ENCODE assay signal across 19 cellular contexts in the genomic region with DNA sequence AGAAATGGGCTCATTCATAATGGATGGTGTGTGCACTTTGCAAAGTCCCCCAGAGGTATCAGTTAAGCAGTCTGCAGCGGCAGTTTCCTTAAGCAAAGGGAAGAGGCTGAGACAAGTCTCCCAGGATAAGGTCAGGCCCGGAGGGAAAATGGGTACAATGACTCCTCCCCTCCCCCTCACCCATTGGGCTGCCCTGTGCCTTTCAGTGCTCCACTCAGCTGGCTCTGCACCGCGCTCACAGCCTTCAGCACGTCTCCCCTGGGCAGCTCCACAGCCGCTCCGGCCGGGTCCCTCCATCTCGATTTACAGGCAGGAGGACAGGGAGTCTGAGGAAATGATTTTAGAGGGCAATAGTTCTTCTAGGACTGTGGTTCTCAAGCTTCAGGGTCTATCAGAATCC.
A peak's percentile ranks its signal among the peaks of the same experiment; 100 is the strongest.
DNase-seq lines count a peak whose midpoint lies in the region; TF ChIP-seq lines count a peak whose summit lies in the region.
"Had no signal": no experiment of that assay in that cellular context is flagged by ENCODE, and none has a peak within 500 bp of the region (broad histone marks: within the 10 kb centered on the region; RNA-seq: fewer than 3 reads in every experiment).

No MANE protein-coding gene starts in this region.

- no peak overlapping the region for H2BK12ac ChIP-seq in H9 (ENCODE audit: insufficient read length, low read depth, low read length)

- peak overlapping the region in 10 of 11 experiments; percentile 19 to 76 (median 60); a peak in 19 of 22 replicates for H3K4me2 ChIP-seq in BLaER1 treated with 17β-estradiol and CSF1 and Interleukin-3, amounts not matched to agents 10 nM and 100 nM
- H3K4me2 ChIP-seq in H9 (ENCODE audit: insufficient read depth, insufficient read length, low read length) (no peak overlapping the region), PC-9 (no peak overlapping the region)

- no peak overlapping the region for H2BK20ac ChIP-seq in H9 (ENCODE audit: low read depth, low read length, poor library complexity, severe bottlenecking)

- H3K36me3 Mint-ChIP-seq in H9 (ENCODE audit: insufficient read depth in 1 of 3, low read depth in 3 of 3): no peaks in the 10 kb centered on the region
- H3K36me3 Mint-ChIP-seq: CD4-positive, CD25-positive, alpha-beta regulatory T cell; CD8-positive, alpha-beta memory T cell had no signal

- peak; percentile 52 for DNase-seq in H9
- DNase-seq in iPS-NIHi11 (ENCODE audit: low spot score): peak; percentile 29
- DNase-seq in retina: peak; percentile 57
- DNase-seq in EL: no peak
- no peak for DNase-seq in thyroid gland
- DNase-seq in PC-9: no peak
- DNase-seq: 8988T; C1 segment of cervical spinal cord; CD4-positive, CD25-positive, alpha-beta regulatory T cell; CD8-positive, alpha-beta memory T cell; COR-L47; DMS 273 treated with DMSO at 0.1 percent for 48 hours; DMS53; DND-41; GDM1; GM23248; IMR-90 had no signal

- WGBS in H9 (ENCODE audit: extremely low coverage, insufficient read length, low lambda C conversion rate): no CpG with 5 or more reads among the region's 9 CpGs
- 69 to 78% methylated on average over 9 of the region's 9 CpGs for WGBS in thyroid gland, 2 donors

- intact Hi-C loops in thyroid gland (cut with DNase I): no loop called here
- intact Hi-C loops in PC-9 (cut with micrococcal nuclease; ENCODE audit: unreplicated experiment): loop anchor here (10.0 kb wide), 1 partner anchor 742 kb away; no protein-coding TSS in a partner anchor

- peaks cover 0 to 2% of the 10 kb centered on the region in 2 experiments; a peak in 1 of 5 replicates for H3K9me3 Mint-ChIP-seq in H9

- H2AK5ac ChIP-seq in H9 (ENCODE audit: insufficient read length, low read length): no peak overlapping the region

- H3K14ac ChIP-seq in H9 (ENCODE audit: insufficient read depth, low read length): peak overlapping the region; percentile 36; the same call in 1 of the 2 replicates

- H2AFZ ChIP-seq in H9 (ENCODE audit: low read length) (no peak overlapping the region), PC-9 (no peak overlapping the region)
- H2AFZ ChIP-seq: GM23248 had no signal

- H2BK15ac ChIP-seq in H9 (ENCODE audit: low read depth, low read length): no peak overlapping the region

- no peak overlapping the region for H3K56ac ChIP-seq in H9 (ENCODE audit: insufficient read length, low read depth, low read length)

- H3K4me3 ChIP-seq in BLaER1 treated with 17β-estradiol and CSF1 and Interleukin-3, amounts not matched to agents 10 nM and 100 nM: no peak overlapping the region
- H3K4me3 ChIP-seq in thyroid gland (replicated peaks in 1 of 3) (no peak overlapping the region), PC-9 (no peak overlapping the region)
- H3K4me3 ChIP-seq: GM23248, K562 had no signal

- TF ChIP-seq CTCF in H9 (conservative IDR thresholded peaks at IDR 0.05): no peak
- TF ChIP-seq CTCF in thyroid gland (IDR thresholded peaks at IDR 0.05): no peak
- no peak for TF ChIP-seq CTCF in PC-9 (conservative IDR thresholded peaks at IDR 0.05)

- H3K79me2 ChIP-seq in H9 (ENCODE audit: insufficient read depth, low read length) (no peaks in the 10 kb centered on the region), PC-9 (ENCODE audit: low read depth) (no peaks in the 10 kb centered on the region)

- peaks cover 10 to 28% (median 19%) of the 10 kb centered on the region in 10 experiments for H3K4me1 ChIP-seq in BLaER1 treated with 17β-estradiol and CSF1 and Interleukin-3, amounts not matched to agents 10 nM and 100 nM
- peaks cover 4% of the 10 kb centered on the region; the same call in 1 of the 2 replicates for H3K4me1 ChIP-seq in H9 (ENCODE audit: insufficient read depth, low read length)
- no peaks in the 10 kb centered on the region for H3K4me1 ChIP-seq in thyroid gland
- no peaks in the 10 kb centered on the region for H3K4me1 ChIP-seq in PC-9 (replicated peaks; ENCODE audit: insufficient read depth)

- no peak overlapping the region for H4K5ac ChIP-seq in H9 (ENCODE audit: insufficient read length, low read depth, low read length)

- H3K9me2 ChIP-seq in PC-9 (ENCODE audit: insufficient read depth): no peaks in the 10 kb centered on the region

- H3K23ac ChIP-seq in H9 (ENCODE audit: insufficient read length, low read depth, low read length): no peak overlapping the region

- no peak overlapping the region for H2BK120ac ChIP-seq in H9 (ENCODE audit: low read depth, low read length, poor library complexity, severe bottlenecking)

- H3K4me3 Mint-ChIP-seq in H9: no peak overlapping the region
- H3K4me3 Mint-ChIP-seq: CD4-positive, CD25-positive, alpha-beta regulatory T cell; CD8-positive, alpha-beta memory T cell had no signal

- H3K4ac ChIP-seq in H9 (ENCODE audit: low read depth, low read length): no peak overlapping the region

- H3K27ac ChIP-seq in BLaER1 treated with 17β-estradiol and CSF1 and Interleukin-3, amounts not matched to agents 10 nM and 100 nM: no peak overlapping the region
- H3K27ac ChIP-seq in H9 (ENCODE audit: insufficient read length, low read depth, low read length): no peak overlapping the region
- H3K27ac ChIP-seq in thyroid gland: no peak overlapping the region
- no peak overlapping the region for H3K27ac ChIP-seq in PC-9
- H3K27ac ChIP-seq: GM23248 had no signal

- no peak overlapping the region for H4K91ac ChIP-seq in H9 (ENCODE audit: insufficient read length, low read depth, low read length)

- no peaks in the 10 kb centered on the region for H3K27me3 ChIP-seq in BLaER1 treated with 17β-estradiol and CSF1 and Interleukin-3, amounts not matched to agents 10 nM and 100 nM
- H3K27me3 ChIP-seq in H9 (ENCODE audit: insufficient read depth, low read length) (no peaks in the 10 kb centered on the region; the same call in 1 of the 2 replicates), thyroid gland (no peaks in the 10 kb centered on the region), PC-9 (ENCODE audit: insufficient read depth, low read depth) (peaks cover 47% of the 10 kb centered on the region)

- peaks cover 26 to 30% of the 10 kb centered on the region in 2 experiments for H3K4me1 Mint-ChIP-seq in H9
- H3K4me1 Mint-ChIP-seq: CD4-positive, CD25-positive, alpha-beta regulatory T cell; CD8-positive, alpha-beta memory T cell had no signal

- no peak overlapping the region for H2BK5ac ChIP-seq in H9 (ENCODE audit: insufficient read length, low read length)

- BruUV-seq in PC-9 (replicated peaks; lab: Mats Ljungman, UMichigan): no TSS peak

- H3K27ac Mint-ChIP-seq in H9: no peak overlapping the region
- H3K27ac Mint-ChIP-seq: CD4-positive, CD25-positive, alpha-beta regulatory T cell had no signal

- peaks cover 3% of the 10 kb centered on the region for H3K23me2 ChIP-seq in H9 (ENCODE audit: insufficient read length, low read depth, low read length, poor library complexity, severe bottlenecking)

- POLR2A ChIA-PET in PC-9 (lab: Charles Lee; ENCODE audit: unreplicated experiment): no interaction called here

- no peaks in the 10 kb centered on the region for H3K79me1 ChIP-seq in H9 (ENCODE audit: insufficient read depth, low read depth, low read length, poor library complexity, severe bottlenecking)

- no peak overlapping the region for H3K9ac ChIP-seq in BLaER1 treated with 17β-estradiol and CSF1 and Interleukin-3, amounts not matched to agents 10 nM and 100 nM
- no peak overlapping the region for H3K9ac ChIP-seq in H9 (ENCODE audit: extremely low read depth, insufficient read length, low read length)
- H3K9ac ChIP-seq: GM23248 had no signal

- no peaks in the 10 kb centered on the region for H3K36me3 ChIP-seq in BLaER1 treated with 17β-estradiol and CSF1 and Interleukin-3, amounts not matched to agents 10 nM and 100 nM
- H3K36me3 ChIP-seq in thyroid gland (no peaks in the 10 kb centered on the region), PC-9 (ENCODE audit: low read depth) (no peaks in the 10 kb centered on the region)

- CTCF ChIA-PET in PC-9 (lab: Charles Lee): no interaction called here

- H3F3A ChIP-seq in PC-9 (ENCODE audit: insufficient read depth, low read depth): no peaks in the 10 kb centered on the region

- H3K27me3 Mint-ChIP-seq in H9 (ENCODE audit: low read depth): peaks cover 30% of the 10 kb centered on the region

- no peak overlapping the region for H3T11ph ChIP-seq in H9 (ENCODE audit: low read length)

- no peaks in the 10 kb centered on the region for H4K20me1 ChIP-seq in BLaER1 treated with 17β-estradiol and CSF1 and Interleukin-3, amounts not matched to agents 10 nM and 100 nM
- H4K20me1 ChIP-seq in H9 (ENCODE audit: control insufficient read depth, insufficient read depth, insufficient read length): no peaks in the 10 kb centered on the region
- H4K20me1 ChIP-seq in PC-9 (ENCODE audit: insufficient read depth): no peaks in the 10 kb centered on the region

- TF ChIP-seq POLR2A in thyroid gland (IDR thresholded peaks at IDR 0.05): no peak

- no peak overlapping the region for H3K18ac ChIP-seq in H9 (ENCODE audit: insufficient read length, low read depth, low read length)

- peaks cover 0 to 10% (median 4%) of the 10 kb centered on the region in 11 experiments; a peak in 4 of 22 replicates for H3K9me3 ChIP-seq in BLaER1 treated with 17β-estradiol and CSF1 and Interleukin-3, amounts not matched to agents 10 nM and 100 nM (replicated peaks in 1 of 11)
- no peaks in the 10 kb centered on the region for H3K9me3 ChIP-seq in H9 (ENCODE audit: control insufficient read depth, low read depth, low read length)
- no peaks in the 10 kb centered on the region for H3K9me3 ChIP-seq in thyroid gland
- H3K9me3 ChIP-seq in PC-9 (ENCODE audit: insufficient read depth, low read depth): no peaks in the 10 kb centered on the region

- no peak overlapping the region for H4K8ac ChIP-seq in H9 (replicated peaks; ENCODE audit: insufficient read length, low read depth, low read length)

Comparison
In these comparisons a context has a peak if more than half of its experiments do, and no peak if none do; other contexts are left out.
1. H3K4me2 ChIP-seq: peak in BLaER1 treated with 17β-estradiol and CSF1 and Interleukin-3, amounts not matched to agents 10 nM and 100 nM (10 of 11); none in H9 (single experiment) and PC-9 (single experiment).
2. DNase-seq: peak in H9 (single experiment), iPS-NIHi11 (single experiment) and retina (single experiment); none in EL (single experiment), thyroid gland (0 of 2) and PC-9 (0 of 2).